Comparison of ENCODE assay signal across 28 cellular contexts in the genomic region with DNA sequence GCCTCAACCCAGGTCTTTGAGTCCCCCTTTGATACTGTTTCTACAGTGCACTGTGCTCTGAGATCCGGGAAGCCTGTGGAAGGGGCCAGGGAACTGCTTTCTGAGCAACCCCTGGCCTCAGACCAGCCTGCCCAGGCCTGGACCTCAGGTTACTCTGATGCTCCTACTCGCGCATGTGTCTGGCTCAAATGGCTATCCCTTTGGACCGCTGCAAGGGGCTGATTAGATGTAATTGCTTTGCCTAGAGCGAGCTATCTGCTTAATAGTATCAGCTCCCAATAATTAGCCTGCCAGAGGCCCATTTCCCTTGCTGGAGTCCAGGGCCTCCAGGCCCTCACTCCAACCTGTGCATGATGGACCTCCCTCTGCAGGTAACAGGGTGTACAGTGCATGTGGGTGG. TPM values are rescaled to one million over a fixed set of nuclear protein-coding genes. Genes with fewer than 3 reads are reported as not detected.
"Had no signal": no experiment of that assay in that cellular context is flagged by ENCODE, and none has a peak within 500 bp of the region (broad histone marks: within the 10 kb centered on the region; RNA-seq: fewer than 3 reads in every experiment).

No MANE protein-coding gene starts in this region.

- H3K4me3 ChIP-seq: body of pancreas, cardiac muscle cell, heart right ventricle, left lung, lung, right lobe of liver, transverse colon had no signal

- ATAC-seq: activated CD4-positive, CD25-positive, alpha-beta regulatory T cell treated with anti-CD3 and anti-CD28 coated beads, Interleukin-2, amount 50 U/mL, for 24 hours; activated CD8-positive, alpha-beta memory T cell treated with anti-CD3 and anti-CD28 coated beads, Interleukin-2, amount 10 ng/mL, durations not matched to agents 7 days and 5 days; activated CD8-positive, alpha-beta T cell treated with anti-CD3 and anti-CD28 coated beads for 36 hours; body of pancreas; heart right ventricle; left lung; right lobe of liver; stimulated activated naive B cell treated with anti-CD40 and anti-IgM and Interleukin-4, amounts not matched to agents 10 μg/mL and 1 μg/mL and 100 μg/mL, for 72 hours had no signal

- DNase-seq: activated CD4-positive, alpha-beta T cell treated with anti-CD3 and anti-CD28 coated beads, Interleukin-2, amount 10 ng/mL, durations not matched to agents 7 days and 5 days; activated CD8-positive, alpha-beta memory T cell treated with anti-CD3 and anti-CD28 coated beads, Interleukin-2, amount 10 ng/mL, durations not matched to agents 7 days and 5 days; activated CD8-positive, alpha-beta T cell treated with anti-CD3 and anti-CD28 coated beads for 36 hours; activated effector memory CD4-positive, alpha-beta T cell treated with anti-CD3 and anti-CD28 coated beads, Interleukin-2, amount 50 U/mL, for 16 hours; activated T-cell treated with anti-CD3 and anti-CD28 coated beads for 4 hours; anterior cingulate cortex; erythroblast; foreskin fibroblast; heart right ventricle; left lung; naive B cell; occipital lobe; small intestine; stimulated activated CD4-positive, alpha-beta T cell treated with anti-CD3 and anti-CD28 coated beads, Interleukin-15, amount 100 ng/mL, for 24 hours; stimulated activated naive B cell treated with anti-CD40 and anti-IgM and Interleukin-4, amounts not matched to agents 10 μg/mL and 1 μg/mL and 100 μg/mL, for 72 hours; transverse colon had no signal

- H3K36me3 ChIP-seq: cardiac muscle cell, heart right ventricle, left lung, right lobe of liver, transverse colon had no signal

- H3K27ac ChIP-seq: cardiac muscle cell, heart right ventricle, left lung, right lobe of liver had no signal

- H3K4me1 ChIP-seq: left lung, right lobe of liver had no signal

- H3K9me3 ChIP-seq: body of pancreas, heart right ventricle, left lung, right lobe of liver, transverse colon had no signal

- H3K27me3 ChIP-seq: body of pancreas, cardiac muscle cell, right lobe of liver had no signal

RNA-seq across cellular contexts. Expression of gene KCNK3, which starts 7.2 kb away (rescaled TPM):
- total RNA-seq: activated CD4-positive, alpha-beta T cell treated with anti-CD3 and anti-CD28 coated beads, Interleukin-2, amount 10 ng/mL, durations not matched to agents 7 days and 5 days; activated CD8-positive, alpha-beta memory T cell treated with anti-CD3 and anti-CD28 coated beads, Interleukin-2, amount 10 ng/mL, durations not matched to agents 7 days and 5 days; activated CD8-positive, alpha-beta T cell treated with anti-CD3 and anti-CD28 coated beads for 36 hours had no signal
- polyA plus RNA-seq: fibroblast of lung, keratinocyte had no signal

RNA-seq across cellular contexts. Expression of gene CIB4, which starts 44.1 kb away (rescaled TPM):
- total RNA-seq: activated CD4-positive, alpha-beta T cell treated with anti-CD3 and anti-CD28 coated beads, Interleukin-2, amount 10 ng/mL, durations not matched to agents 7 days and 5 days; activated CD8-positive, alpha-beta memory T cell treated with anti-CD3 and anti-CD28 coated beads, Interleukin-2, amount 10 ng/mL, durations not matched to agents 7 days and 5 days; activated CD8-positive, alpha-beta T cell treated with anti-CD3 and anti-CD28 coated beads for 36 hours; body of pancreas; cardiac muscle cell; cerebellum; fibroblast of lung; heart right ventricle; left lung; mesenteric fat pad; mucosa of gallbladder; occipital lobe; right lobe of liver; temporal lobe; transverse colon had no signal
- polyA plus RNA-seq: cardiac muscle cell, fibroblast of lung, heart right ventricle, keratinocyte, lung, neural cell, small intestine had no signal
